Comparison of ENCODE assay signal across 8 cellular contexts in genomic region chr10:119910689-119911088, GRCh38.
"Had no signal": no experiment of that assay in that cellular context is flagged by ENCODE, and none has a peak within 500 bp of the region (broad histone marks: within the 10 kb centered on the region; RNA-seq: fewer than 3 reads in every experiment).

No MANE protein-coding gene starts in this region.

- DNase-seq: GM23248, GOT3, H7, KG1 had no signal

- H3K27me3 Mint-ChIP-seq: IgD-negative memory B cell had no signal

- H3K4me3 ChIP-seq: GM23248, HAP-1 had no signal

- H3K9me3 Mint-ChIP-seq: IgD-negative memory B cell had no signal

- H3K4me1 ChIP-seq: HAP-1 had no signal

- H2AFZ ChIP-seq: GM23248 had no signal

- H3K4me3 Mint-ChIP-seq: IgD-negative memory B cell had no signal

- H3K27ac ChIP-seq: GM23248 had no signal

- H3K27ac Mint-ChIP-seq: IgD-negative memory B cell had no signal

- H3K9me3 ChIP-seq: HAP-1 had no signal

- ATAC-seq: HCT116 had no signal

- H3K9ac ChIP-seq: GM23248 had no signal

- FAIRE-seq: HTR-8/SVneo had no signal
